In genomic region chr12:130672122-130672825, GRCh38 we compare ENCODE assay signal across 27 cellular contexts. TPM values are rescaled to one million over a fixed set of nuclear protein-coding genes. Genes with fewer than 3 reads are reported as not detected.
DNase-seq lines count a peak whose midpoint lies in the region; ATAC-seq and TF ChIP-seq lines count a peak whose summit lies in the region.
"Had no signal": no experiment of that assay in that cellular context is flagged by ENCODE, and none has a peak within 500 bp of the region (broad histone marks: within the 10 kb centered on the region; RNA-seq: fewer than 3 reads in every experiment).

No MANE protein-coding gene starts in this region.

- peaks cover 21% of the 10 kb centered on the region for H3K4me1 Mint-ChIP-seq in brain
- H3K4me1 Mint-ChIP-seq: CD14-positive monocyte had no signal

- H3K27ac Mint-ChIP-seq in brain = peak overlapping the region in 4 of 5 experiments; percentile 48 to 92 (median 73)
- H3K27ac Mint-ChIP-seq: CD14-positive monocyte; H9; HFFc6; T-helper 1 cell treated with Interleukin-12 subunit alpha and Interleukin-12 subunit beta and Interleukin-4 antibody, amounts not matched to agents 30 μg/mL and 1 μg/mL, for 36 hours had no signal

- no peaks in the 10 kb centered on the region for H3K4me1 ChIP-seq in A673 (ENCODE audit: insufficient read depth, low read length, poor library complexity, severe bottlenecking)
- no peaks in the 10 kb centered on the region for H3K4me1 ChIP-seq in effector memory CD4-positive, alpha-beta T cell (ENCODE audit: control insufficient read depth, insufficient read depth, low read length, poor library complexity, severe bottlenecking)
- H3K4me1 ChIP-seq: Peyer's patch, SJCRH30 had no signal

- H3K27ac ChIP-seq in A673 (ENCODE audit: low read depth, low read length, poor library complexity, severe bottlenecking) = no peak overlapping the region
- H3K27ac ChIP-seq in effector memory CD4-positive, alpha-beta T cell (ENCODE audit: insufficient read depth, low read length, poor library complexity, severe bottlenecking) = no peak overlapping the region
- H3K27ac ChIP-seq: 22Rv1, GM23248, HL-60, Peyer's patch, SJCRH30 had no signal

- BruUV-seq in A673 (replicated peaks; lab: Mats Ljungman, UMichigan) = no TSS peak

- peak; percentile 72 for DNase-seq in DMS 273 (lab: John Stamatoyannopoulos, UW; ENCODE audit: unreplicated experiment)
- no peak for DNase-seq in DMS 273 treated with DMSO at 0.1 percent for 48 hours (lab: John Stamatoyannopoulos, UW)
- DNase-seq in A673 (ENCODE audit: low spot score) = peak; percentile 8
- peak; percentile 48 for DNase-seq in posterior vena cava (ENCODE audit: low spot score)
- no peak for DNase-seq in SK-N-DZ (ENCODE audit: low spot score)
- DNase-seq in effector memory CD4-positive, alpha-beta T cell = no peak
- DNase-seq: AML-193, GM23248, H9, HFFc6, KBM-7, MM.1S, NCI-H1048, NCI-H1417 treated with DMSO at 0.1 percent for 48 hours, NCI-H2029 treated with DMSO at 0.1 percent for 48 hours, NCI-H446 treated with DMSO at 0.1 percent for 48 hours, NCI-H748 treated with DMSO at 0.1 percent for 48 hours, SJCRH30 had no signal

- H3K36me3 ChIP-seq in A673 (ENCODE audit: insufficient read depth, low read length, poor library complexity, severe bottlenecking) = no peaks in the 10 kb centered on the region
- no peaks in the 10 kb centered on the region for H3K36me3 ChIP-seq in effector memory CD4-positive, alpha-beta T cell (ENCODE audit: control insufficient read depth, insufficient read depth, low read length)
- H3K36me3 ChIP-seq: Peyer's patch, SJCRH30 had no signal

- H3K27me3 ChIP-seq in A673 (replicated peaks; ENCODE audit: insufficient read depth, low read depth, low read length, poor library complexity) = peaks cover 4% of the 10 kb centered on the region
- H3K27me3 ChIP-seq in effector memory CD4-positive, alpha-beta T cell (replicated peaks; ENCODE audit: control insufficient read depth, insufficient read depth, low read length, poor library complexity, severe bottlenecking) = no peaks in the 10 kb centered on the region
- H3K27me3 ChIP-seq: Peyer's patch, SJCRH30 had no signal

- peaks cover 3 to 92% (median 34%) of the 10 kb centered on the region in 5 experiments for H3K9me3 Mint-ChIP-seq in brain

- intact Hi-C loops in A673 (cut with micrococcal nuclease; ENCODE audit: unreplicated experiment) (no loop called here), posterior vena cava (cut with DNase I) (no loop called here)

- POLR2A ChIA-PET in A673 (lab: Charles Lee; ENCODE audit: low non-redundant PET) = no interaction called here

- H3K4me3 ChIP-seq in A673 (ENCODE audit: low read depth, low read length, poor library complexity, severe bottlenecking) = no peak overlapping the region
- H3K4me3 ChIP-seq in effector memory CD4-positive, alpha-beta T cell (ENCODE audit: insufficient read depth, low read depth, low read length, poor library complexity, severe bottlenecking) = no peak overlapping the region
- H3K4me3 ChIP-seq: GM23248, Peyer's patch, SJCRH30 had no signal

- H3K36me3 Mint-ChIP-seq in brain = peaks cover 52% of the 10 kb centered on the region
- H3K36me3 Mint-ChIP-seq: CD14-positive monocyte had no signal

- CTCF ChIA-PET in A673 (lab: Charles Lee) = no interaction called here

- no peaks in the 10 kb centered on the region for H3K9me3 ChIP-seq in A673 (ENCODE audit: low read depth, low read length, poor library complexity, severe bottlenecking)
- H3K9me3 ChIP-seq in effector memory CD4-positive, alpha-beta T cell (ENCODE audit: control insufficient read depth, low read length) = no peaks in the 10 kb centered on the region
- H3K9me3 ChIP-seq: Peyer's patch, SJCRH30 had no signal

- no peak overlapping the region for H3K4me3 Mint-ChIP-seq in brain
- H3K4me3 Mint-ChIP-seq: CD14-positive monocyte; H9; HFFc6; T-helper 1 cell treated with Interleukin-12 subunit alpha and Interleukin-12 subunit beta and Interleukin-4 antibody, amounts not matched to agents 30 μg/mL and 1 μg/mL, for 36 hours had no signal

- no peak for ATAC-seq in HG03378 (IDR thresholded peaks at IDR 0.05; ENCODE audit: unreplicated experiment)

- TF ChIP-seq CTCF in A673 (conservative IDR thresholded peaks at IDR 0.05; ENCODE audit: low read depth, low read length) = no peak
- no peak for TF ChIP-seq CTCF in brain (conservative IDR thresholded peaks at IDR 0.05)

- H3K27me3 Mint-ChIP-seq in brain = peaks cover 5% of the 10 kb centered on the region

RNA-seq across cellular contexts. Expression of gene RIMBP2, which starts 43.8 kb away (rescaled TPM):
- total RNA-seq in A673 (2021) (0.95 and 1.0 TPM in 2 replicates), posterior vena cava (1 to 10 TPM; 1.3 to 1.7 TPM)
- polyA plus RNA-seq in brain (ENCODE audit: insufficient read depth, low read depth, low replicate concordance) = 15.0 TPM
- polyA plus RNA-seq in SK-N-DZ (2014; cell fraction: cytosol; rRNA removed) = 58.4 and 88.5 TPM in 2 replicates
- 154 and 333 TPM in 2 replicates for polyA plus RNA-seq in SK-N-DZ (2014; cell fraction: nucleus; rRNA removed)
- total RNA-seq: GM23248, HFFc6, OCI-LY7, SJCRH30 had no signal
- polyA plus RNA-seq: AG04450, CD14-positive monocyte, GM23248 had no signal

Comparison
In these comparisons a context has a peak if more than half of its experiments do, and no peak if none do; other contexts are left out.
1. DNase-seq: peak in DMS 273 (single experiment), A673 (single experiment) and posterior vena cava (single experiment); none in DMS 273 treated with DMSO at 0.1 percent for 48 hours (single experiment), SK-N-DZ (single experiment) and effector memory CD4-positive, alpha-beta T cell (0 of 3).